In genomic region chr2:9618410-9618809, GRCh38 we compare ENCODE assay signal across 13 cellular contexts. TPM values are rescaled to one million over a fixed set of nuclear protein-coding genes. Genes with fewer than 3 reads are reported as not detected.
A peak's percentile ranks its signal among the peaks of the same experiment; 100 is the strongest.
DNase-seq lines count a peak whose midpoint lies in the region; ATAC-seq and TF ChIP-seq lines count a peak whose summit lies in the region.
"Had no signal": no experiment of that assay in that cellular context is flagged by ENCODE, and none has a peak within 500 bp of the region (broad histone marks: within the 10 kb centered on the region; RNA-seq: fewer than 3 reads in every experiment).

No MANE protein-coding gene starts in this region.

- POLR2A ChIA-PET in activated CD8-positive, alpha-beta T cell treated with anti-CD3 and anti-CD28 coated beads for 36 hours (lab: Charles Lee), result interaction anchor here (0.6 to 5.5 kb wide), 7 partner anchors 10 to 143 kb away, joined by 3 to 61 read pairs (median 3); partner anchors contain the start of gene YWHAQ
- POLR2A ChIA-PET in PC-3 (lab: Charles Lee; ENCODE audit: unreplicated experiment), result no interaction called here

- H4K20me1 ChIP-seq in PC-3 (ENCODE audit: low read length), result peaks cover 92% of the 10 kb centered on the region

- CTCF ChIA-PET in activated CD8-positive, alpha-beta T cell treated with anti-CD3 and anti-CD28 coated beads for 36 hours (lab: Charles Lee), result interaction anchor here (0.6 to 1.7 kb wide), 5 partner anchors 10 to 152 kb away, joined by 3 to 8 read pairs (median 4); partner anchors contain the start of genes ADAM17 and YWHAQ
- CTCF ChIA-PET in PC-3 (lab: Charles Lee), result interaction anchor here (0.9 kb wide), 1 partner anchor 85 kb away, joined by 3 read pairs; no protein-coding TSS in a partner anchor

- BruUV-seq in PC-3 (replicated peaks; lab: Mats Ljungman, UMichigan), result no TSS peak

- H2AFZ ChIP-seq in PC-3 (ENCODE audit: low read length), result no peak overlapping the region

- peak overlapping the region; percentile 93 for H3K27ac Mint-ChIP-seq in activated CD8-positive, alpha-beta T cell treated with anti-CD3 and anti-CD28 coated beads for 36 hours
- H3K27ac Mint-ChIP-seq in neural crest cell (ENCODE audit: unreplicated experiment), result peak overlapping the region; percentile 24

- H3K9ac ChIP-seq in PC-3 (ENCODE audit: low read length), result no peak overlapping the region

- no peaks in the 10 kb centered on the region for H3F3A ChIP-seq in PC-3 (ENCODE audit: low read length, unreplicated experiment)

- H3K4me3 ChIP-seq in PC-3 (ENCODE audit: low read length), result no peak overlapping the region
- H3K4me3 ChIP-seq: thoracic aorta had no signal

- H3K9me2 ChIP-seq in PC-3 (replicated peaks; ENCODE audit: low read length), result no peaks in the 10 kb centered on the region

- TF ChIP-seq CTCF in activated CD8-positive, alpha-beta T cell treated with anti-CD3 and anti-CD28 coated beads for 36 hours (IDR thresholded peaks at IDR 0.05), result no peak
- TF ChIP-seq CTCF in neural crest cell (conservative IDR thresholded peaks at IDR 0.05) (no peak), PC-3 (conservative IDR thresholded peaks at IDR 0.05; ENCODE audit: low read depth, low read length) (no peak)

- H3K4me1 ChIP-seq in PC-3 (ENCODE audit: insufficient read depth, low read length), result 0 out of 2 replicates have a peak, but pooled peaks cover 6% of the 10 kb centered on the region

- ATAC-seq in GM18502 (IDR thresholded peaks at IDR 0.05; ENCODE audit: poor library complexity, unreplicated experiment), result peak; percentile 79
- ATAC-seq in GM21825 (IDR thresholded peaks at IDR 0.05; ENCODE audit: unreplicated experiment), result peak; percentile 53
- ATAC-seq in activated CD8-positive, alpha-beta T cell treated with anti-CD3 and anti-CD28 coated beads for 36 hours, result peak; percentile 98
- no peak for ATAC-seq in PC-3
- no peak for ATAC-seq in HG03045 (IDR thresholded peaks at IDR 0.05; ENCODE audit: unreplicated experiment)

- H3K9me3 ChIP-seq in PC-3 (ENCODE audit: low read length), result no peaks in the 10 kb centered on the region
- H3K9me3 ChIP-seq: thoracic aorta had no signal

- peaks cover 92% of the 10 kb centered on the region for H3K4me1 Mint-ChIP-seq in activated CD8-positive, alpha-beta T cell treated with anti-CD3 and anti-CD28 coated beads for 36 hours (ENCODE audit: low read depth)
- peaks cover 67% of the 10 kb centered on the region for H3K4me1 Mint-ChIP-seq in neural crest cell

- DNase-seq in activated CD8-positive, alpha-beta T cell treated with anti-CD3 and anti-CD28 coated beads for 36 hours, result peak; percentile 61
- no peak for DNase-seq in neural crest cell (ENCODE audit: low read depth, low spot score)
- DNase-seq in NCI-H345 (lab: John Stamatoyannopoulos, UW), result no peak
- no peak for DNase-seq in PC-3
- DNase-seq: cortex of kidney; DMS79; H7; NCI-H69; stimulated activated CD4-positive, alpha-beta T cell treated with anti-CD3 and anti-CD28 coated beads, Interleukin-4, amount 100 ng/mL, for 1 hour had no signal

- intact Hi-C loops in activated CD8-positive, alpha-beta T cell treated with anti-CD3 and anti-CD28 coated beads for 36 hours (cut with micrococcal nuclease), result no loop called here
- intact Hi-C loops in PC-3 (cut with micrococcal nuclease), result no loop called here

- peaks cover 3% of the 10 kb centered on the region for H3K9me3 Mint-ChIP-seq in activated CD8-positive, alpha-beta T cell treated with anti-CD3 and anti-CD28 coated beads for 36 hours
- H3K9me3 Mint-ChIP-seq in neural crest cell, result no peaks in the 10 kb centered on the region

- peaks cover 42% of the 10 kb centered on the region for H3K36me3 ChIP-seq in PC-3 (ENCODE audit: low read depth, low read length)
- H3K36me3 ChIP-seq: thoracic aorta had no signal

- H3K27me3 ChIP-seq in PC-3 (ENCODE audit: low read length), result no peaks in the 10 kb centered on the region

- peak overlapping the region; percentile 70 for H3K4me3 Mint-ChIP-seq in activated CD8-positive, alpha-beta T cell treated with anti-CD3 and anti-CD28 coated beads for 36 hours
- no peak overlapping the region for H3K4me3 Mint-ChIP-seq in neural crest cell

- H3K27me3 Mint-ChIP-seq in activated CD8-positive, alpha-beta T cell treated with anti-CD3 and anti-CD28 coated beads for 36 hours, result no peaks in the 10 kb centered on the region
- H3K27me3 Mint-ChIP-seq in neural crest cell (ENCODE audit: low read depth), result no peaks in the 10 kb centered on the region

- no peak overlapping the region for H3K4me2 ChIP-seq in PC-3 (ENCODE audit: low read length)

- H3K36me3 Mint-ChIP-seq in activated CD8-positive, alpha-beta T cell treated with anti-CD3 and anti-CD28 coated beads for 36 hours (ENCODE audit: low read depth), result peaks cover 68% of the 10 kb centered on the region
- peaks cover 27% of the 10 kb centered on the region for H3K36me3 Mint-ChIP-seq in neural crest cell (ENCODE audit: low read depth)

- H3K79me2 ChIP-seq in PC-3 (ENCODE audit: low read length), result peaks cover 100% of the 10 kb centered on the region

- H3K27ac ChIP-seq in PC-3 (ENCODE audit: low read length), result no peak overlapping the region
- H3K27ac ChIP-seq: thoracic aorta had no signal

RNA-seq across cellular contexts. Expression of gene YWHAQ, which starts 12.4 kb away (rescaled TPM):
- 100 to 1,000 TPM; 341 to 368 TPM for total RNA-seq in activated CD8-positive, alpha-beta T cell treated with anti-CD3 and anti-CD28 coated beads for 36 hours
- 503 and 518 TPM in 2 replicates for total RNA-seq in neural crest cell
- total RNA-seq in PC-3 (2014; rRNA removed), result 354 and 377 TPM in 2 replicates

Comparison
In these comparisons a context has a peak if more than half of its experiments do, and no peak if none do; other contexts are left out.
1. ATAC-seq: peak in GM18502 (single experiment), GM21825 (single experiment) and activated CD8-positive, alpha-beta T cell treated with anti-CD3 and anti-CD28 coated beads for 36 hours (single experiment); none in PC-3 (single experiment) and HG03045 (single experiment).